1 cellular context compared by ENCODE assay signal in genomic region chr5:135056316-135057030, GRCh38.
TF ChIP-seq lines count a peak whose summit lies in the region.

No MANE protein-coding gene starts in this region.

TF ChIP-seq in GM23338, 12 proteins besides CTCF, POLR2A, EP300 and RAD21 (continued from another document):
- TF ChIP-seq, protein P1, sequence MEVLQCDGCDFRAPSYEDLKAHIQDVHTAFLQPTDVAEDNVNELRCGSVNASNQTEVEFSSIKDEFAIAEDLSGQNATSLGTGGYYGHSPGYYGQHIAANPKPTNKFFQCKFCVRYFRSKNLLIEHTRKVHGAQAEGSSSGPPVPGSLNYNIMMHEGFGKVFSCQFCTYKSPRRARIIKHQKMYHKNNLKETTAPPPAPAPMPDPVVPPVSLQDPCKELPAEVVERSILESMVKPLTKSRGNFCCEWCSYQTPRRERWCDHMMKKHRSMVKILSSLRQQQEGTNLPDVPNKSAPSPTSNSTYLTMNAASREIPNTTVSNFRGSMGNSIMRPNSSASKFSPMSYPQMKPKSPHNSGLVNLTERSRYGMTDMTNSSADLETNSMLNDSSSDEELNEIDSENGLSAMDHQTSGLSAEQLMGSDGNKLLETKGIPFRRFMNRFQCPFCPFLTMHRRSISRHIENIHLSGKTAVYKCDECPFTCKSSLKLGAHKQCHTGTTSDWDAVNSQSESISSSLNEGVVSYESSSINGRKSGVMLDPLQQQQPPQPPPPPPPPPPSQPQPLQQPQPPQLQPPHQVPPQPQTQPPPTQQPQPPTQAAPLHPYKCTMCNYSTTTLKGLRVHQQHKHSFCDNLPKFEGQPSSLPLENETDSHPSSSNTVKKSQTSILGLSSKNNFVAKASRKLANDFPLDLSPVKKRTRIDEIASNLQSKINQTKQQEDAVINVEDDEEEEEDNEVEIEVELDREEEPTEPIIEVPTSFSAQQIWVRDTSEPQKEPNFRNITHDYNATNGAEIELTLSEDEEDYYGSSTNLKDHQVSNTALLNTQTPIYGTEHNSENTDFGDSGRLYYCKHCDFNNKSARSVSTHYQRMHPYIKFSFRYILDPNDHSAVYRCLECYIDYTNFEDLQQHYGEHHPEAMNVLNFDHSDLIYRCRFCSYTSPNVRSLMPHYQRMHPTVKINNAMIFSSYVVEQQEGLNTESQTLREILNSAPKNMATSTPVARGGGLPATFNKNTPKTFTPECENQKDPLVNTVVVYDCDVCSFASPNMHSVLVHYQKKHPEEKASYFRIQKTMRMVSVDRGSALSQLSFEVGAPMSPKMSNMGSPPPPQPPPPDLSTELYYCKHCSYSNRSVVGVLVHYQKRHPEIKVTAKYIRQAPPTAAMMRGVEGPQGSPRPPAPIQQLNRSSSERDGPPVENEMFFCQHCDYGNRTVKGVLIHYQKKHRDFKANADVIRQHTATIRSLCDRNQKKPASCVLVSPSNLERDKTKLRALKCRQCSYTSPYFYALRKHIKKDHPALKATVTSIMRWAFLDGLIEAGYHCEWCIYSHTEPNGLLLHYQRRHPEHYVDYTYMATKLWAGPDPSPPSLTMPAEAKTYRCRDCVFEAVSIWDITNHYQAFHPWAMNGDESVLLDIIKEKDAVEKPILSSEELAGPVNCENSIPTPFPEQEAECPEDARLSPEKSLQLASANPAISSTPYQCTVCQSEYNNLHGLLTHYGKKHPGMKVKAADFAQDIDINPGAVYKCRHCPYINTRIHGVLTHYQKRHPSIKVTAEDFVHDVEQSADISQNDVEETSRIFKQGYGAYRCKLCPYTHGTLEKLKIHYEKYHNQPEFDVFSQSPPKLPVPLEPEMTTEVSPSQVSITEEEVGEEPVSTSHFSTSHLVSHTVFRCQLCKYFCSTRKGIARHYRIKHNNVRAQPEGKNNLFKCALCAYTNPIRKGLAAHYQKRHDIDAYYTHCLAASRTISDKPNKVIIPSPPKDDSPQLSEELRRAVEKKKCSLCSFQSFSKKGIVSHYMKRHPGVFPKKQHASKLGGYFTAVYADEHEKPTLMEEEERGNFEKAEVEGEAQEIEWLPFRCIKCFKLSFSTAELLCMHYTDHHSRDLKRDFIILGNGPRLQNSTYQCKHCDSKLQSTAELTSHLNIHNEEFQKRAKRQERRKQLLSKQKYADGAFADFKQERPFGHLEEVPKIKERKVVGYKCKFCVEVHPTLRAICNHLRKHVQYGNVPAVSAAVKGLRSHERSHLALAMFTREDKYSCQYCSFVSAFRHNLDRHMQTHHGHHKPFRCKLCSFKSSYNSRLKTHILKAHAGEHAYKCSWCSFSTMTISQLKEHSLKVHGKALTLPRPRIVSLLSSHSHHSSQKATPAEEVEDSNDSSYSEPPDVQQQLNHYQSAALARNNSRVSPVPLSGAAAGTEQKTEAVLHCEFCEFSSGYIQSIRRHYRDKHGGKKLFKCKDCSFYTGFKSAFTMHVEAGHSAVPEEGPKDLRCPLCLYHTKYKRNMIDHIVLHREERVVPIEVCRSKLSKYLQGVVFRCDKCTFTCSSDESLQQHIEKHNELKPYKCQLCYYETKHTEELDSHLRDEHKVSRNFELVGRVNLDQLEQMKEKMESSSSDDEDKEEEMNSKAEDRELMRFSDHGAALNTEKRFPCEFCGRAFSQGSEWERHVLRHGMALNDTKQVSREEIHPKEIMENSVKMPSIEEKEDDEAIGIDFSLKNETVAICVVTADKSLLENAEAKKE (CRISPR knock-in tag; IDR thresholded peaks at IDR 0.05): no peak
- TF ChIP-seq, protein P2, sequence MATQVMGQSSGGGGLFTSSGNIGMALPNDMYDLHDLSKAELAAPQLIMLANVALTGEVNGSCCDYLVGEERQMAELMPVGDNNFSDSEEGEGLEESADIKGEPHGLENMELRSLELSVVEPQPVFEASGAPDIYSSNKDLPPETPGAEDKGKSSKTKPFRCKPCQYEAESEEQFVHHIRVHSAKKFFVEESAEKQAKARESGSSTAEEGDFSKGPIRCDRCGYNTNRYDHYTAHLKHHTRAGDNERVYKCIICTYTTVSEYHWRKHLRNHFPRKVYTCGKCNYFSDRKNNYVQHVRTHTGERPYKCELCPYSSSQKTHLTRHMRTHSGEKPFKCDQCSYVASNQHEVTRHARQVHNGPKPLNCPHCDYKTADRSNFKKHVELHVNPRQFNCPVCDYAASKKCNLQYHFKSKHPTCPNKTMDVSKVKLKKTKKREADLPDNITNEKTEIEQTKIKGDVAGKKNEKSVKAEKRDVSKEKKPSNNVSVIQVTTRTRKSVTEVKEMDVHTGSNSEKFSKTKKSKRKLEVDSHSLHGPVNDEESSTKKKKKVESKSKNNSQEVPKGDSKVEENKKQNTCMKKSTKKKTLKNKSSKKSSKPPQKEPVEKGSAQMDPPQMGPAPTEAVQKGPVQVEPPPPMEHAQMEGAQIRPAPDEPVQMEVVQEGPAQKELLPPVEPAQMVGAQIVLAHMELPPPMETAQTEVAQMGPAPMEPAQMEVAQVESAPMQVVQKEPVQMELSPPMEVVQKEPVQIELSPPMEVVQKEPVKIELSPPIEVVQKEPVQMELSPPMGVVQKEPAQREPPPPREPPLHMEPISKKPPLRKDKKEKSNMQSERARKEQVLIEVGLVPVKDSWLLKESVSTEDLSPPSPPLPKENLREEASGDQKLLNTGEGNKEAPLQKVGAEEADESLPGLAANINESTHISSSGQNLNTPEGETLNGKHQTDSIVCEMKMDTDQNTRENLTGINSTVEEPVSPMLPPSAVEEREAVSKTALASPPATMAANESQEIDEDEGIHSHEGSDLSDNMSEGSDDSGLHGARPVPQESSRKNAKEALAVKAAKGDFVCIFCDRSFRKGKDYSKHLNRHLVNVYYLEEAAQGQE (IDR thresholded peaks at IDR 0.05; ENCODE audit: unreplicated experiment): no peak
- no peak for TF ChIP-seq CREB1 (CRISPR knock-in tag; IDR thresholded peaks at IDR 0.05; ENCODE audit: low read depth)
- no peak for TF ChIP-seq ETS1 (IDR thresholded peaks at IDR 0.05)
- TF ChIP-seq POLR2AphosphoS5 (IDR thresholded peaks at IDR 0.05; ENCODE audit: low read depth): no peak
- no peak for TF ChIP-seq JUNB (IDR thresholded peaks at IDR 0.05; ENCODE audit: unreplicated experiment)
- TF ChIP-seq ZNF114 (CRISPR knock-in tag; IDR thresholded peaks at IDR 0.05): no peak
